1 cellular context compared by ENCODE assay signal in the genomic region with DNA sequence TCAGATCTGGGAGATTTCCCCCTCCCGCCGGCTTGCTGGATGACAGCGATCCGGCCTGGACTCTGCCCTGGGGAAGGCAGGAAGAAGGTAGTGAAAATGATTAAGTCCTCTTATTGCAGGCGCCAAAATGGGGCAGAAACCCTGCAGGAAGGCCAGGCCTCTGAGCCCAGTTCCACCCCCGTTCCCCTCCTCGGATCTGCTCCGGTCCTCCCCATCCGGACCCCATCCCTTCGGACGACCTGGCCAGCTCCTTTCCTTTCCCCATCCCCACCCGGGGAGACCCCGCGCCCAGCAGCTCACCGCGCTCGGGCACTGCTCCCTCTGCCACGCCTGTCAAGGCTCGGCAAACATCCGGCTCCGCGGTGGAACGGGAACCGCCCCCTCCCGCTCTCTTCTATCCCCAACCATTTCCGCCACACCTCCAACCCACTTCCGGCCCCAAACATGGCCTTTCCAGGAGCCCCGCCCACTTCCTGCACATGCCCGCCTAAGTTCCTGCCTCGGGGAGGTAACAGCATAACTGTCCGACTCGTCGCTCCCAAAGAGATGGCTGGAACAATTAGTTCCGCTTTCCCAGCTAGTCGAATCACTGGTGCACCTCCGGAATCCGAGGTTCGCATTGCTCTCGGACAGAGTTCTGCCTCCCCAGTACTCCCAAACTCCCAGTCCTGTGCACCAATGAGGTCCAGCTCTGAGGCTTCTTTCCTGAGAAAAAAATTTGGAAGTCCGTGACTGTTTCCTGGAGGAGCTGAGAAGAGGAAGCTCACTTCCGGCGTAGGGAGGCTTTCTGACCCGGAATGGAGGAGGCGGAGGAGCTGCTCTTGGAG.
TF ChIP-seq lines count a peak whose summit lies in the region.

A gene (minus strand): TSS at position 369 of the 827 bp plus-strand sequence. CDS start 4,512 bp downstream, outside the sequence.
A gene (plus strand): TSS at position 781 of the 827 bp plus-strand sequence. CDS start 17 bp downstream, at position 798.

TF ChIP-seq in K562, 482 proteins besides CTCF, POLR2A, EP300 and RAD21 (continued from another document and continues in another):
- TF ChIP-seq, protein P1, sequence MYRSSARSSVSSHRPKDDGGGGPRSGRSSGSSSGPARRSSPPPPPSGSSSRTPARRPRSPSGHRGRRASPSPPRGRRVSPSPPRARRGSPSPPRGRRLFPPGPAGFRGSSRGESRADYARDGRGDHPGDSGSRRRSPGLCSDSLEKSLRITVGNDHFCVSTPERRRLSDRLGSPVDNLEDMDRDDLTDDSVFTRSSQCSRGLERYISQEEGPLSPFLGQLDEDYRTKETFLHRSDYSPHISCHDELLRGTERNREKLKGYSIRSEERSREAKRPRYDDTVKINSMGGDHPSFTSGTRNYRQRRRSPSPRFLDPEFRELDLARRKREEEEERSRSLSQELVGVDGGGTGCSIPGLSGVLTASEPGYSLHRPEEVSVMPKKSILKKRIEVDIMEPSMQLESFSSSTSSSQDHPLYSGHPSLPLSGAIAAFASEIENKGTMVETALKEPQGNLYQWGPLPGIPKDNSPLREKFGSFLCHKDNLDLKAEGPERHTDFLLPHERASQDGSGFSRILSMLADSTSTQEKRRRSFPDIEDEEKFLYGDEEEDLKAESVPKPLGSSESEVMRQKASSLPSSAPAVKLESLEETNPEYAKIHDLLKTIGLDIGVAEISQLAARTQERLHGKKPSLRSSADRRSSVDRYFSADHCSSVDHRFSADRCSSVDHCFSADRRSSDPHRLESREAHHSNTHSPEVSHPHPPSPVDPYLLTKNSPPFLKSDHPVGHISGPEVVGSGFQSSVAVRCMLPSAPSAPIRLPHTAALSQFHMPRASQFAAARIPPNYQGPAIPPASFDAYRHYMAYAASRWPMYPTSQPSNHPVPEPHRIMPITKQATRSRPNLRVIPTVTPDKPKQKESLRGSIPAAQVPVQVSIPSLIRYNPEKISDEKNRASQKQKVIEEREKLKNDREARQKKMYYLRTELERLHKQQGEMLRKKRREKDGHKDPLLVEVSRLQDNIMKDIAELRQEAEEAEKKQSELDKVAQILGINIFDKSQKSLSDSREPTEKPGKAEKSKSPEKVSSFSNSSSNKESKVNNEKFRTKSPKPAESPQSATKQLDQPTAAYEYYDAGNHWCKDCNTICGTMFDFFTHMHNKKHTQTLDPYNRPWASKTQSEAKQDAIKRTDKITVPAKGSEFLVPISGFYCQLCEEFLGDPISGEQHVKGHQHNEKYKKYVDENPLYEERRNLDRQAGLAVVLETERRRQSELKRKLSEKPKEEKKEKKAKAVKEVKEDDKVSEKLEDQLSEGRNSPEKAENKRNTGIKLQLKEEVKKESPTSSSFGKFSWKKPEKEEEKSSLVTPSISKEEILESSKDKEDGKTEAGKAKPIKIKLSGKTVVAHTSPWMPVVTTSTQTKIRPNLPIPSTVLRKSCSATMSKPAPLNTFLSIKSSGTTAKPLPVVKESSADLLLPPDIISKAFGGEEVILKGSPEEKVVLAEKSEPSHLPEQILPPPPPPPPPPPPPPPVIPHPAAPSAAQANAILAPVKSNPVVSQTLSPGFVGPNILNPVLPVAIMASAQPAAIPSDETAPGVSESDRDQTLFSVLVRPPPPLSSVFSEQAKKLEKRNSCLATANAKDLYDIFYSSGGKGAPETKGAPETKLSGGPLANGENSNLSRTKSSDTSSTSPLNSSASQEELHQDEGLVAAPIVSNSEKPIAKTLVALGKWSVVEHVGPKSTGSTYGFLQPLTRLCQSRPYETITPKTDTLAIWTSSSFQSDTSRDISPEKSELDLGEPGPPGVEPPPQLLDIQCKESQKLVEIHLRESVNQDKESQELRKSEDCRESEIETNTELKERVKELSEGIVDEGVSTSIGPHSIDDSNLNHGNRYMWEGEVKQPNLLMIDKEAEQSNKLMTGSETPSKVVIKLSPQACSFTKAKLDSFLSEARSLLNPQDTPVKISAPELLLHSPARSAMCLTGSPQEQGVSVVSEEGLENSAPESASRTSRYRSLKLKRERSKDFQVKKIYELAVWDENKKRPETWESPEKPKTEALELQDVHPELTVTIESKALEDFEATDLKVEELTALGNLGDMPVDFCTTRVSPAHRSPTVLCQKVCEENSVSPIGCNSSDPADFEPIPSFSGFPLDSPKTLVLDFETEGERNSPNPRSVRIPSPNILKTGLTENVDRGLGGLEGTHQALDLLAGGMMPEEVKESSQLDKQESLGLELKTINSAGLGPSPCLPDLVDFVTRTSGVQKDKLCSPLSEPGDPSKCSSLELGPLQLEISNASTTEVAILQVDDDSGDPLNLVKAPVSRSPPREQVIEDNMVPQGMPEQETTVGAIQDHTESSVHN (IDR thresholded peaks at IDR 0.05; ENCODE audit: borderline replicate concordance in 1 of 2, low read depth in 1 of 2), result no peak; a peak in 1 of 4 replicates
- TF ChIP-seq NCOA6 (IDR thresholded peaks at IDR 0.05) (no peak), MYNN (IDR thresholded peaks at IDR 0.05) (0 out of 2 replicates have a peak, but pooled peaks have one; percentile 23), MYNN (CRISPR knock-in tag; IDR thresholded peaks at IDR 0.05) (no peak), PTBP1 (IDR thresholded peaks at IDR 0.05; ENCODE audit: low read depth, low read length) (no peak), MAZ (CRISPR knock-in tag; conservative IDR thresholded peaks at IDR 0.05 in 1 of 2, IDR thresholded peaks at IDR 0.05 in 1 of 2) (peak; percentile 78 to 82), SRSF3 (IDR thresholded peaks at IDR 0.05; ENCODE audit: insufficient read depth, low read length) (no peak), CAMTA2 (CRISPR knock-in tag; conservative IDR thresholded peaks at IDR 0.05) (no peak), NR2F6 (CRISPR knock-in tag; IDR thresholded peaks at IDR 0.05) (no peak), STAT5A (IDR thresholded peaks at IDR 0.05; ENCODE audit: borderline replicate concordance, low read length) (no peak), HSF4 (CRISPR knock-in tag; IDR thresholded peaks at IDR 0.05; ENCODE audit: borderline replicate concordance) (no peak), ARHGAP35 (IDR thresholded peaks at IDR 0.05; ENCODE audit: partially characterized antibody) (no peak), POLR3A (IDR thresholded peaks at IDR 0.05; ENCODE audit: borderline replicate concordance, extremely low read depth, insufficient read depth, insufficient read length) (no peak), FUS (optimal IDR thresholded peaks at IDR 0.05; ENCODE audit: low read depth, low read length) (no peak), NFE2 (IDR thresholded peaks at IDR 0.05; ENCODE audit: low read depth) (no peak), PHB (CRISPR knock-in tag; IDR thresholded peaks at IDR 0.05) (no peak), ETV5 (CRISPR knock-in tag; IDR thresholded peaks at IDR 0.05; ENCODE audit: low read depth) (peak; percentile 94; the same call in 1 of the 2 replicates), MYBL2 (IDR thresholded peaks at IDR 0.05; ENCODE audit: low read depth) (no peak; the same call in 1 of the 2 replicates), MYBL2 (CRISPR knock-in tag; IDR thresholded peaks at IDR 0.05; ENCODE audit: borderline replicate concordance) (no peak), CREBBP (IDR thresholded peaks at IDR 0.05; ENCODE audit: low read depth, low read length) (no peak), ZNF3 (CRISPR knock-in tag; IDR thresholded peaks at IDR 0.05) (no peak), ZFP30 (CRISPR knock-in tag; IDR thresholded peaks at IDR 0.05; ENCODE audit: borderline replicate concordance) (no peak), MECOM (CRISPR knock-in tag; IDR thresholded peaks at IDR 0.05) (no peak), ZNF384 (IDR thresholded peaks at IDR 0.05; ENCODE audit: low read depth, low read length) (no peak), HDAC3 (IDR thresholded peaks at IDR 0.05; ENCODE audit: borderline replicate concordance, partially characterized antibody) (peak; percentile 82), KDM2B (CRISPR knock-in tag; IDR thresholded peaks at IDR 0.05) (no peak)
- TF ChIP-seq, protein P2, sequence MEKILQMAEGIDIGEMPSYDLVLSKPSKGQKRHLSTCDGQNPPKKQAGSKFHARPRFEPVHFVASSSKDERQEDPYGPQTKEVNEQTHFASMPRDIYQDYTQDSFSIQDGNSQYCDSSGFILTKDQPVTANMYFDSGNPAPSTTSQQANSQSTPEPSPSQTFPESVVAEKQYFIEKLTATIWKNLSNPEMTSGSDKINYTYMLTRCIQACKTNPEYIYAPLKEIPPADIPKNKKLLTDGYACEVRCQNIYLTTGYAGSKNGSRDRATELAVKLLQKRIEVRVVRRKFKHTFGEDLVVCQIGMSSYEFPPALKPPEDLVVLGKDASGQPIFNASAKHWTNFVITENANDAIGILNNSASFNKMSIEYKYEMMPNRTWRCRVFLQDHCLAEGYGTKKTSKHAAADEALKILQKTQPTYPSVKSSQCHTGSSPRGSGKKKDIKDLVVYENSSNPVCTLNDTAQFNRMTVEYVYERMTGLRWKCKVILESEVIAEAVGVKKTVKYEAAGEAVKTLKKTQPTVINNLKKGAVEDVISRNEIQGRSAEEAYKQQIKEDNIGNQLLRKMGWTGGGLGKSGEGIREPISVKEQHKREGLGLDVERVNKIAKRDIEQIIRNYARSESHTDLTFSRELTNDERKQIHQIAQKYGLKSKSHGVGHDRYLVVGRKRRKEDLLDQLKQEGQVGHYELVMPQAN (IDR thresholded peaks at IDR 0.05; ENCODE audit: borderline replicate concordance), result peak; percentile 98
- TF ChIP-seq, protein P3, sequence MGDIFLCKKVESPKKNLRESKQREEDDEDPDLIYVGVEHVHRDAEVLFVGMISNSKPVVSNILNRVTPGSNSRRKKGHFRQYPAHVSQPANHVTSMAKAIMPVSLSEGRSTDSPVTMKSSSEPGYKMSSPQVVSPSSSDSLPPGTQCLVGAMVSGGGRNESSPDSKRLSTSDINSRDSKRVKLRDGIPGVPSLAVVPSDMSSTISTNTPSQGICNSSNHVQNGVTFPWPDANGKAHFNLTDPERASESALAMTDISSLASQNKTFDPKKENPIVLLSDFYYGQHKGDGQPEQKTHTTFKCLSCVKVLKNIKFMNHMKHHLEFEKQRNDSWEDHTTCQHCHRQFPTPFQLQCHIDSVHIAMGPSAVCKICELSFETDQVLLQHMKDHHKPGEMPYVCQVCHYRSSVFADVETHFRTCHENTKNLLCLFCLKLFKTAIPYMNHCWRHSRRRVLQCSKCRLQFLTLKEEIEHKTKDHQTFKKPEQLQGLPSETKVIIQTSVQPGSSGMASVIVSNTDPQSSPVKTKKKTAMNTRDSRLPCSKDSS (IDR thresholded peaks at IDR 0.05; ENCODE audit: low read depth, partially characterized antibody), result peak; percentile 22
- TF ChIP-seq, protein P4, sequence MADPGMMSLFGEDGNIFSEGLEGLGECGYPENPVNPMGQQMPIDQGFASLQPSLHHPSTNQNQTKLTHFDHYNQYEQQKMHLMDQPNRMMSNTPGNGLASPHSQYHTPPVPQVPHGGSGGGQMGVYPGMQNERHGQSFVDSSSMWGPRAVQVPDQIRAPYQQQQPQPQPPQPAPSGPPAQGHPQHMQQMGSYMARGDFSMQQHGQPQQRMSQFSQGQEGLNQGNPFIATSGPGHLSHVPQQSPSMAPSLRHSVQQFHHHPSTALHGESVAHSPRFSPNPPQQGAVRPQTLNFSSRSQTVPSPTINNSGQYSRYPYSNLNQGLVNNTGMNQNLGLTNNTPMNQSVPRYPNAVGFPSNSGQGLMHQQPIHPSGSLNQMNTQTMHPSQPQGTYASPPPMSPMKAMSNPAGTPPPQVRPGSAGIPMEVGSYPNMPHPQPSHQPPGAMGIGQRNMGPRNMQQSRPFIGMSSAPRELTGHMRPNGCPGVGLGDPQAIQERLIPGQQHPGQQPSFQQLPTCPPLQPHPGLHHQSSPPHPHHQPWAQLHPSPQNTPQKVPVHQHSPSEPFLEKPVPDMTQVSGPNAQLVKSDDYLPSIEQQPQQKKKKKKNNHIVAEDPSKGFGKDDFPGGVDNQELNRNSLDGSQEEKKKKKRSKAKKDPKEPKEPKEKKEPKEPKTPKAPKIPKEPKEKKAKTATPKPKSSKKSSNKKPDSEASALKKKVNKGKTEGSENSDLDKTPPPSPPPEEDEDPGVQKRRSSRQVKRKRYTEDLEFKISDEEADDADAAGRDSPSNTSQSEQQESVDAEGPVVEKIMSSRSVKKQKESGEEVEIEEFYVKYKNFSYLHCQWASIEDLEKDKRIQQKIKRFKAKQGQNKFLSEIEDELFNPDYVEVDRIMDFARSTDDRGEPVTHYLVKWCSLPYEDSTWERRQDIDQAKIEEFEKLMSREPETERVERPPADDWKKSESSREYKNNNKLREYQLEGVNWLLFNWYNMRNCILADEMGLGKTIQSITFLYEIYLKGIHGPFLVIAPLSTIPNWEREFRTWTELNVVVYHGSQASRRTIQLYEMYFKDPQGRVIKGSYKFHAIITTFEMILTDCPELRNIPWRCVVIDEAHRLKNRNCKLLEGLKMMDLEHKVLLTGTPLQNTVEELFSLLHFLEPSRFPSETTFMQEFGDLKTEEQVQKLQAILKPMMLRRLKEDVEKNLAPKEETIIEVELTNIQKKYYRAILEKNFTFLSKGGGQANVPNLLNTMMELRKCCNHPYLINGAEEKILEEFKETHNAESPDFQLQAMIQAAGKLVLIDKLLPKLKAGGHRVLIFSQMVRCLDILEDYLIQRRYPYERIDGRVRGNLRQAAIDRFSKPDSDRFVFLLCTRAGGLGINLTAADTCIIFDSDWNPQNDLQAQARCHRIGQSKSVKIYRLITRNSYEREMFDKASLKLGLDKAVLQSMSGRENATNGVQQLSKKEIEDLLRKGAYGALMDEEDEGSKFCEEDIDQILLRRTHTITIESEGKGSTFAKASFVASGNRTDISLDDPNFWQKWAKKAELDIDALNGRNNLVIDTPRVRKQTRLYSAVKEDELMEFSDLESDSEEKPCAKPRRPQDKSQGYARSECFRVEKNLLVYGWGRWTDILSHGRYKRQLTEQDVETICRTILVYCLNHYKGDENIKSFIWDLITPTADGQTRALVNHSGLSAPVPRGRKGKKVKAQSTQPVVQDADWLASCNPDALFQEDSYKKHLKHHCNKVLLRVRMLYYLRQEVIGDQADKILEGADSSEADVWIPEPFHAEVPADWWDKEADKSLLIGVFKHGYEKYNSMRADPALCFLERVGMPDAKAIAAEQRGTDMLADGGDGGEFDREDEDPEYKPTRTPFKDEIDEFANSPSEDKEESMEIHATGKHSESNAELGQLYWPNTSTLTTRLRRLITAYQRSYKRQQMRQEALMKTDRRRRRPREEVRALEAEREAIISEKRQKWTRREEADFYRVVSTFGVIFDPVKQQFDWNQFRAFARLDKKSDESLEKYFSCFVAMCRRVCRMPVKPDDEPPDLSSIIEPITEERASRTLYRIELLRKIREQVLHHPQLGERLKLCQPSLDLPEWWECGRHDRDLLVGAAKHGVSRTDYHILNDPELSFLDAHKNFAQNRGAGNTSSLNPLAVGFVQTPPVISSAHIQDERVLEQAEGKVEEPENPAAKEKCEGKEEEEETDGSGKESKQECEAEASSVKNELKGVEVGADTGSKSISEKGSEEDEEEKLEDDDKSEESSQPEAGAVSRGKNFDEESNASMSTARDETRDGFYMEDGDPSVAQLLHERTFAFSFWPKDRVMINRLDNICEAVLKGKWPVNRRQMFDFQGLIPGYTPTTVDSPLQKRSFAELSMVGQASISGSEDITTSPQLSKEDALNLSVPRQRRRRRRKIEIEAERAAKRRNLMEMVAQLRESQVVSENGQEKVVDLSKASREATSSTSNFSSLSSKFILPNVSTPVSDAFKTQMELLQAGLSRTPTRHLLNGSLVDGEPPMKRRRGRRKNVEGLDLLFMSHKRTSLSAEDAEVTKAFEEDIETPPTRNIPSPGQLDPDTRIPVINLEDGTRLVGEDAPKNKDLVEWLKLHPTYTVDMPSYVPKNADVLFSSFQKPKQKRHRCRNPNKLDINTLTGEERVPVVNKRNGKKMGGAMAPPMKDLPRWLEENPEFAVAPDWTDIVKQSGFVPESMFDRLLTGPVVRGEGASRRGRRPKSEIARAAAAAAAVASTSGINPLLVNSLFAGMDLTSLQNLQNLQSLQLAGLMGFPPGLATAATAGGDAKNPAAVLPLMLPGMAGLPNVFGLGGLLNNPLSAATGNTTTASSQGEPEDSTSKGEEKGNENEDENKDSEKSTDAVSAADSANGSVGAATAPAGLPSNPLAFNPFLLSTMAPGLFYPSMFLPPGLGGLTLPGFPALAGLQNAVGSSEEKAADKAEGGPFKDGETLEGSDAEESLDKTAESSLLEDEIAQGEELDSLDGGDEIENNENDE (IDR thresholded peaks at IDR 0.05; ENCODE audit: low read depth, low read length), result no peak
